15 cellular contexts compared by ENCODE assay signal in genomic region chr3:139455855-139456254, GRCh38. TPM values are rescaled to one million over a fixed set of nuclear protein-coding genes. Genes with fewer than 3 reads are reported as not detected.
DNase-seq lines count a peak whose midpoint lies in the region; ATAC-seq, FAIRE-seq and TF ChIP-seq lines count a peak whose summit lies in the region.
"Had no signal": no experiment of that assay in that cellular context is flagged by ENCODE, and none has a peak within 500 bp of the region (broad histone marks: within the 10 kb centered on the region; RNA-seq: fewer than 3 reads in every experiment).

No MANE protein-coding gene starts in this region.

- peak; percentile 7 for FAIRE-seq in bronchial epithelial cell (lab: Jason Lieb, UNC)

- peaks cover 34% of the 10 kb centered on the region for H3K4me1 ChIP-seq in GM23338 (ENCODE audit: insufficient read depth)

- peak overlapping the region; percentile 58 for H3K4me2 ChIP-seq in GM23338

- H3K4me3 Mint-ChIP-seq in GM23338: no peak overlapping the region
- H3K4me3 Mint-ChIP-seq: activated T-cell treated with anti-CD3 and anti-CD28 coated beads, Interleukin-2, amount 50 U/mL, for 72 hours; T-helper 1 cell treated with Interleukin-12 subunit alpha and Interleukin-12 subunit beta and Interleukin-4 antibody, amounts not matched to agents 30 μg/mL and 1 μg/mL, for 36 hours had no signal

- no peak overlapping the region for H3K27ac ChIP-seq in GM23338 (ENCODE audit: low read depth)
- H3K27ac ChIP-seq: C4-2B had no signal

- no peaks in the 10 kb centered on the region for H4K20me1 ChIP-seq in GM23338 (replicated peaks; ENCODE audit: insufficient read depth)

- no peaks in the 10 kb centered on the region for H3K9me3 Mint-ChIP-seq in GM23338
- H3K9me3 Mint-ChIP-seq: activated T-cell treated with anti-CD3 and anti-CD28 coated beads, Interleukin-2, amount 50 U/mL, for 72 hours; T-helper 1 cell treated with Interleukin-12 subunit alpha and Interleukin-12 subunit beta and Interleukin-4 antibody, amounts not matched to agents 30 μg/mL and 1 μg/mL, for 36 hours had no signal

- peaks cover 2% of the 10 kb centered on the region; the same call in 2 of the 3 replicates for H3K4me1 Mint-ChIP-seq in GM23338

- no peaks in the 10 kb centered on the region for H3K36me3 Mint-ChIP-seq in GM23338 (ENCODE audit: low read depth)

- no peak overlapping the region for H3K27ac Mint-ChIP-seq in GM23338
- H3K27ac Mint-ChIP-seq: activated T-cell treated with anti-CD3 and anti-CD28 coated beads, Interleukin-2, amount 50 U/mL, for 72 hours; T-helper 1 cell treated with Interleukin-12 subunit alpha and Interleukin-12 subunit beta and Interleukin-4 antibody, amounts not matched to agents 30 μg/mL and 1 μg/mL, for 36 hours had no signal

- H3K27me3 ChIP-seq in GM23338 (ENCODE audit: insufficient read depth) (no peaks in the 10 kb centered on the region), bronchial epithelial cell (ENCODE audit: control insufficient read depth, insufficient read depth, low read length) (no peaks in the 10 kb centered on the region)

- H3K4me3 ChIP-seq in GM23338 (no peak overlapping the region), bronchial epithelial cell (ENCODE audit: low read depth, low read length) (no peak overlapping the region)

- peak; percentile 70 for DNase-seq in COR-L47 (lab: John Stamatoyannopoulos, UW)
- peak; percentile 70 for DNase-seq in GM23338 (ENCODE audit: low spot score)
- peak; percentile 13 to 63 for DNase-seq in NCI-H2081 (lab: John Stamatoyannopoulos, UW)
- peak; percentile 16 for DNase-seq in bronchial epithelial cell (ENCODE audit: low read depth)
- DNase-seq in C1 segment of cervical spinal cord (lab: John Stamatoyannopoulos, UW): no peak
- DNase-seq in KG1 (lab: John Stamatoyannopoulos, UW): no peak
- DNase-seq: activated T-cell treated with anti-CD3 and anti-CD28 coated beads, Interleukin-2, amount 50 U/mL, for 72 hours; hypothalamus; NCI-H1436 treated with DMSO at 0.1 percent for 48 hours; stimulated activated CD4-positive, alpha-beta T cell treated with anti-CD3 and anti-CD28 coated beads, Interleukin-4, amount 100 ng/mL, for 4 hours had no signal

- H3K79me2 ChIP-seq in GM23338 (replicated peaks; ENCODE audit: insufficient read depth): no peaks in the 10 kb centered on the region

- H3K27me3 Mint-ChIP-seq in GM23338 (ENCODE audit: insufficient read depth, low read depth, poor library complexity): peaks cover 4% of the 10 kb centered on the region

- H3K36me3 ChIP-seq in GM23338 (ENCODE audit: insufficient read depth) (no peaks in the 10 kb centered on the region), bronchial epithelial cell (ENCODE audit: control insufficient read depth, insufficient read depth, low read length) (no peaks in the 10 kb centered on the region)

- no peaks in the 10 kb centered on the region for H3F3A ChIP-seq in GM23338 (replicated peaks; ENCODE audit: low read depth)

- ATAC-seq in GM23338 (peak; percentile 77), HG02970 (IDR thresholded peaks at IDR 0.05; ENCODE audit: low FRiP score, unreplicated experiment) (no peak), GM21528 (IDR thresholded peaks at IDR 0.05; ENCODE audit: low FRiP score, unreplicated experiment) (no peak)
- ATAC-seq: activated T-cell treated with anti-CD3 and anti-CD28 coated beads, Interleukin-2, amount 50 U/mL, for 72 hours had no signal

- peaks cover 6% of the 10 kb centered on the region; the same call in 1 of the 2 replicates for H3K9me2 ChIP-seq in GM23338 (ENCODE audit: insufficient read depth)

- TF ChIP-seq CTCF in GM23338 (conservative IDR thresholded peaks at IDR 0.05; ENCODE audit: low read depth in 2 of 2) (peak; percentile 46 to 54), bronchial epithelial cell (IDR thresholded peaks at IDR 0.05; ENCODE audit: insufficient read depth, low read length, severe bottlenecking) (no peak)

- H2AFZ ChIP-seq in GM23338: no peak overlapping the region

TF ChIP-seq in GM23338, 12 proteins besides CTCF, POLR2A, EP300 and RAD21 (continues in another document):
- TF ChIP-seq JUNB (IDR thresholded peaks at IDR 0.05; ENCODE audit: unreplicated experiment) (no peak), CREB1 (CRISPR knock-in tag; IDR thresholded peaks at IDR 0.05; ENCODE audit: low read depth) (no peak), POLR2AphosphoS5 (IDR thresholded peaks at IDR 0.05; ENCODE audit: low read depth) (no peak), ZNF331 (CRISPR knock-in tag; IDR thresholded peaks at IDR 0.05; ENCODE audit: low read depth) (no peak), REST (IDR thresholded peaks at IDR 0.05; ENCODE audit: unreplicated experiment) (no peak), ZNF114 (CRISPR knock-in tag; IDR thresholded peaks at IDR 0.05) (no peak), NANOG (IDR thresholded peaks at IDR 0.05; ENCODE audit: borderline replicate concordance) (no peak), EZH2 (IDR thresholded peaks at IDR 0.05; ENCODE audit: low read depth, unreplicated experiment) (no peak), EZH2phosphoT487 (IDR thresholded peaks at IDR 0.05; ENCODE audit: unreplicated experiment) (no peak), STAT1 (IDR thresholded peaks at IDR 0.05; ENCODE audit: unreplicated experiment) (no peak)

RNA-seq across cellular contexts. Expression of gene RBP2, which starts 20.5 kb away (rescaled TPM):
- not detected in 2 replicates for total RNA-seq in GM23338 (2014; rRNA removed; shearing (Covaris generic))
- polyA plus RNA-seq in GM23338 (2016; fragmentation: Nextera tagmentation; extraction: Ambion mirVana): not detected in 2 replicates
- not detected in 2 replicates for total RNA-seq in bronchial epithelial cell
- total RNA-seq: activated T-cell treated with anti-CD3 and anti-CD28 coated beads, Interleukin-2, amount 50 U/mL, for 72 hours; cerebellum had no signal

Comparison
In these comparisons a context has a peak if more than half of its experiments do, and no peak if none do; other contexts are left out.
1. DNase-seq: peak in COR-L47 (single experiment), GM23338 (single experiment), NCI-H2081 (2 of 2) and bronchial epithelial cell (single experiment); none in C1 segment of cervical spinal cord (0 of 14) and KG1 (single experiment).